3 cellular contexts compared by ENCODE assay signal in the genomic region with DNA sequence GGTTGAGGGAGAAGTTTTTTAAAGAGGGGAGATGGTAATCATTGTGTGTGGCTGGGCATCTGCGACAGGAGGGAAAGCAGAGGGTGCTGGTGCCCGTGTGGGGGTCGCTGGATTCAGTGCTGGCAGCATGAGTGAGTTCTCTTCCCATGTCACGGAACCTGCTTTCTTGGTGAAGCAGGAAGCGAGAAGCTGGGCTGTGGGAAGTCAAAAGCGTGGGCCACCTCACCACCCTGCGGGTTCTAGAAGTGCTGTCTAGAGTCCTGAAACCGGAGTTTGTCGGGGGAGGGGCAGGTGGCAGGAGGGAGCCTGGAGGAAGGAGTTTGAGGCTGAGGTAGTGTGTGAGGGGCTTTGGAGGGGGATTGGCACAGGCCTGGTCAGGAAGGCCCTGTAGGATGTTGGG.
TF ChIP-seq lines count a peak whose summit lies in the region.

No MANE protein-coding gene starts in this region.

TF ChIP-seq in SK-N-SH, 30 proteins besides CTCF, POLR2A, EP300 and RAD21:
- TF ChIP-seq SMC3 (IDR thresholded peaks at IDR 0.05; ENCODE audit: low read depth, low read length) (no peak), MXI1 (IDR thresholded peaks at IDR 0.05; ENCODE audit: low read depth, low read length) (no peak)

TF ChIP-seq in SK-N-SH treated with all-trans-retinoic acid at 6 μM for 48 hours, 23 proteins besides CTCF, POLR2A, EP300 and RAD21:
- TF ChIP-seq ZNF565 (CRISPR knock-in tag; conservative IDR thresholded peaks at IDR 0.05; ENCODE audit: low read depth) (no peak), GLIS3 (CRISPR knock-in tag; IDR thresholded peaks at IDR 0.05) (no peak)

TF ChIP-seq in GM23338, 12 proteins besides CTCF, POLR2A, EP300 and RAD21:
- TF ChIP-seq ETS1 (IDR thresholded peaks at IDR 0.05): no peak
